ENCODE assay signal across 8 cellular contexts in genomic region chr6:40172272-40172671, GRCh38.
"Had no signal": no experiment of that assay in that cellular context is flagged by ENCODE, and none has a peak within 500 bp of the region (broad histone marks: within the 10 kb centered on the region; RNA-seq: fewer than 3 reads in every experiment).

No MANE protein-coding gene starts in this region.

- ATAC-seq: GM23338, HCT116 had no signal

- FAIRE-seq: HTR-8/SVneo had no signal

- DNase-seq: H7, HFFc6, KBM-7 had no signal

- H3K4me3 ChIP-seq: GM23338, HAP-1 had no signal

- H2AFZ ChIP-seq: GM23338 had no signal

- H3K27ac ChIP-seq: KMS-11 had no signal

- H3K36me3 ChIP-seq: HAP-1 had no signal

- H3K9ac ChIP-seq: KMS-11 had no signal

- H3K9me3 ChIP-seq: HAP-1 had no signal

- H3K4me1 ChIP-seq: HAP-1 had no signal

- H3K4me2 ChIP-seq: GM23338, KMS-11 had no signal
